23 cellular contexts compared by ENCODE assay signal in the genomic region with DNA sequence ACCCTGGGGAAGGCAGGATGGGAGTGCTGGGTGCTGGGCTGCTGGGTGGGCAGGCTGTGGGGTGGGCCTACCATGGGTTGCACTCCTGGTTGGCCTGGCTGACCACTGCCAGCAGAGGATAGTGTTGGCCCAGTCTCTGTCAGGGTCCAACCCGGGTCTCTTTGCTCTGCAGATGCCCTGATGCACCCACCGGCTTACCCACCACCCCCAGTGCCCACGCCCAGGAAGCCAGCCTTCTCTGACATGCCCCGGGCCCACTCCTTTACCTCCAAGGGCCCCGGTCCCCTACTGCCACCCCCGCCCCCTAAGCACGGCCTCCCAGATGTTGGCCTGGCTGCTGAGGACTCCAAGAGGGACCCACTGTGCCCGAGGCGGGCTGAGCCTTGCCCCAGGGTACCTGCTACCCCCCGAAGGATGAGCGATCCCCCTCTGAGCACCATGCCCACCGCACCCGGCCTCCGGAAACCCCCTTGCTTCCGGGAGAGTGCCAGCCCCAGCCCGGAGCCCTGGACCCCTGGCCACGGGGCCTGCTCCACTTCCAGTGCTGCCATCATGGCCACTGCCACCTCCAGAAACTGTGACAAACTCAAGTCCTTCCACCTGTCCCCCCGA. TPM values are rescaled to one million over a fixed set of nuclear protein-coding genes. Genes with fewer than 3 reads are reported as not detected.
DNase-seq lines count a peak whose midpoint lies in the region; ATAC-seq lines count a peak whose summit lies in the region.
"Had no signal": no experiment of that assay in that cellular context is flagged by ENCODE, and none has a peak within 500 bp of the region (broad histone marks: within the 10 kb centered on the region; RNA-seq: fewer than 3 reads in every experiment).

No MANE protein-coding gene starts in this region.

- no peaks in the 10 kb centered on the region for H3K9me3 ChIP-seq in right cardiac atrium (ENCODE audit: control insufficient read depth, low read length)
- H3K9me3 ChIP-seq: suprapubic skin had no signal

- no peak overlapping the region for H3K27ac ChIP-seq in right cardiac atrium (ENCODE audit: low read length)
- H3K27ac ChIP-seq: suprapubic skin, VCaP had no signal

- intact Hi-C loops in right cardiac atrium (cut with DNase I): no loop called here
- intact Hi-C loops in sciatic nerve (cut with DNase I): no loop called here

- DNase-seq in activated naive CD4-positive, alpha-beta T cell treated with anti-CD3 and anti-CD28 coated beads, Interleukin-2, amount 50 U/mL, for 72 hours (ENCODE audit: low spot score in 2 of 2): peak in 1 of 2 donors; percentile 48
- DNase-seq in activated naive CD4-positive, alpha-beta T cell treated with Interleukin-2 at 50 U/mL for 16 hours: no peak
- DNase-seq in H7 (peak; percentile 46), right cardiac atrium (peak in 2 of 3 donors; percentile 36 to 66), sciatic nerve (ENCODE audit: low spot score) (peak; percentile 58), UCSD-AML1 (lab: John Stamatoyannopoulos, UW; ENCODE audit: unreplicated experiment) (no peak), NOMO-1 (lab: John Stamatoyannopoulos, UW; ENCODE audit: unreplicated experiment in 2 of 2) (no peak)
- no peak for DNase-seq in effector CD4-positive, alpha-beta T cell
- DNase-seq: activated CD4-positive, alpha-beta memory T cell treated with anti-CD3 and anti-CD28 coated beads, Interleukin-2, amount 10 ng/mL, durations not matched to agents 7 days and 5 days; CD4-positive, CD25-positive, alpha-beta regulatory T cell; cerebellar nuclear complex; foreskin melanocyte; H9; hypothalamus; naive B cell; NCI-H2081 treated with DMSO at 0.1 percent for 48 hours; NCI-H446; PC-3 had no signal

- peak overlapping the region; percentile 37 to 70 for H3K27ac Mint-ChIP-seq in activated naive CD4-positive, alpha-beta T cell treated with anti-CD3 and anti-CD28 coated beads, Interleukin-2, amount 50 U/mL, for 72 hours
- H3K27ac Mint-ChIP-seq: activated CD4-positive, alpha-beta memory T cell treated with anti-CD3 and anti-CD28 coated beads, Interleukin-2, amount 10 ng/mL, durations not matched to agents 7 days and 5 days; CD4-positive, CD25-positive, alpha-beta regulatory T cell; IgD-negative memory B cell; memory B cell; T-helper 1 cell treated with Interleukin-12 subunit alpha and Interleukin-12 subunit beta and Interleukin-4 antibody, amounts not matched to agents 30 μg/mL and 1 μg/mL, for 36 hours had no signal

- H3K9me3 Mint-ChIP-seq in activated naive CD4-positive, alpha-beta T cell treated with anti-CD3 and anti-CD28 coated beads, Interleukin-2, amount 50 U/mL, for 72 hours: peaks cover 0 to 5% of the 10 kb centered on the region in 2 donors
- H3K9me3 Mint-ChIP-seq: H9; IgD-negative memory B cell; memory B cell; naive B cell; T-helper 1 cell treated with Interleukin-12 subunit alpha and Interleukin-12 subunit beta and Interleukin-4 antibody, amounts not matched to agents 30 μg/mL and 1 μg/mL, for 36 hours had no signal

- H3K4me3 ChIP-seq in H7 (ENCODE audit: insufficient read depth, low read depth, low read length) (no peak overlapping the region), right cardiac atrium (ENCODE audit: low read length) (no peak overlapping the region)
- H3K4me3 ChIP-seq: suprapubic skin had no signal

- H3K36me3 Mint-ChIP-seq in activated naive CD4-positive, alpha-beta T cell treated with anti-CD3 and anti-CD28 coated beads, Interleukin-2, amount 50 U/mL, for 72 hours: peaks cover 18 to 22% of the 10 kb centered on the region in 2 donors

- H3K27me3 ChIP-seq in H7 (ENCODE audit: control insufficient read depth, insufficient read depth, low read length) (no peaks in the 10 kb centered on the region), right cardiac atrium (ENCODE audit: control insufficient read depth, insufficient read depth) (no peaks in the 10 kb centered on the region)
- H3K27me3 ChIP-seq: suprapubic skin had no signal

- no peak for ATAC-seq in activated naive CD4-positive, alpha-beta T cell treated with anti-CD3 and anti-CD28 coated beads, Interleukin-2, amount 50 U/mL, for 72 hours
- ATAC-seq in right cardiac atrium (no peak), sciatic nerve (no peak)
- ATAC-seq: PC-3 had no signal

- H3K4me1 ChIP-seq in right cardiac atrium (ENCODE audit: control insufficient read depth, insufficient read depth, low read length): no peaks in the 10 kb centered on the region
- H3K4me1 ChIP-seq: suprapubic skin had no signal

- peaks cover 25% of the 10 kb centered on the region for H3K36me3 ChIP-seq in H7 (replicated peaks; ENCODE audit: control insufficient read depth, insufficient read depth, low read length)

- 96% methylated on average over 18 of the region's 18 CpGs for whole genome bisulfite sequencing in right cardiac atrium

RNA-seq across cellular contexts. Expression of a gene that starts 14.2 kb away (rescaled TPM):
- total RNA-seq in activated naive CD4-positive, alpha-beta T cell treated with anti-CD3 and anti-CD28 coated beads, Interleukin-2, amount 50 U/mL, for 72 hours: 100 to 1,000 TPM; 216 to 239 TPM
- 201 and 224 TPM in 2 replicates for total RNA-seq in H7 (2014; rRNA removed; shearing (Covaris generic))
- total RNA-seq in right cardiac atrium: 100 to 1,000 TPM; 215 to 256 (median 236) TPM
- polyA plus RNA-seq in right cardiac atrium: 207 TPM
- total RNA-seq in sciatic nerve: 429 TPM

RNA-seq across cellular contexts. Expression of a gene that starts 36.5 kb away (rescaled TPM):
- total RNA-seq in activated naive CD4-positive, alpha-beta T cell treated with anti-CD3 and anti-CD28 coated beads, Interleukin-2, amount 50 U/mL, for 72 hours: 10 to 100 TPM; 56.6 to 77.6 TPM
- 20.4 and 35.5 TPM in 2 replicates for total RNA-seq in H7 (2014; rRNA removed; shearing (Covaris generic))
- total RNA-seq in right cardiac atrium (10 to 100 TPM; 20.5 to 28.8 (median 26.3) TPM), sciatic nerve (82.7 TPM)
- polyA plus RNA-seq in right cardiac atrium: 21.7 TPM

Comparison
In these comparisons a context has a peak if more than half of its experiments do, and no peak if none do; other contexts are left out.
1. DNase-seq: peak in H7 (single experiment), right cardiac atrium (2 of 3) and sciatic nerve (single experiment); none in activated naive CD4-positive, alpha-beta T cell treated with Interleukin-2 at 50 U/mL for 16 hours (single experiment), UCSD-AML1 (single experiment), NOMO-1 (0 of 2) and effector CD4-positive, alpha-beta T cell (single experiment).